ENCODE assay signal across 13 cellular contexts in the genomic region with DNA sequence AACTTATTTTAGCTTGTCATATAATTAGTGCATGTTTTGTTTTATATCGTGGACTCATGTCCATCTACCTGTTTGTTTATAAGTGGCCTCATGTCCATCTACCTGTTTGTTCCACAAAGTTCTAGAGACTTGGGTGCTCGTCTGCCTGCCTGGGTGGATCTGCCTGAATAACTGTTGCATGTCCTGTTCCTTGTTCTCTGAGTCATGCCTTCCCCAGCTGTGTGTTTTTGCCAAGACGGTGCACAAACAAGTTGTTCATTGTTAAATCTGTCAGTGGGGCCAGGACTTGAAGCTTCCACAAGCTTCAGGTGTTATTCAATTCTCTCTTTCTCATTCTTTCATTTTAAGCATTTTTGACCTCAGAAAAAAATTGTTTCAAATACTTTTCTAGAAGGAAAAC.
A peak's percentile ranks its signal among the peaks of the same experiment; 100 is the strongest.
DNase-seq lines count a peak whose midpoint lies in the region; ATAC-seq and TF ChIP-seq lines count a peak whose summit lies in the region.
"Had no signal": no experiment of that assay in that cellular context is flagged by ENCODE, and none has a peak within 500 bp of the region (broad histone marks: within the 10 kb centered on the region; RNA-seq: fewer than 3 reads in every experiment).

No MANE protein-coding gene starts in this region.

- no peaks in the 10 kb centered on the region for H3K36me3 ChIP-seq in HEK293 (ENCODE audit: control insufficient read depth in 2 of 2, insufficient read depth in 1 of 2, low read length in 2 of 2)
- H3K36me3 ChIP-seq: SJSA1 had no signal

- H3K4me3 ChIP-seq in HEK293 (ENCODE audit: low read depth, low read length) (no peak overlapping the region), fibroblast of the aortic adventitia (ENCODE audit: low read depth, low read length) (no peak overlapping the region), skeletal muscle cell (ENCODE audit: low read depth, low read length) (no peak overlapping the region)
- H3K4me3 ChIP-seq: SJSA1 had no signal

- no peaks in the 10 kb centered on the region for H3K9me3 ChIP-seq in HEK293 (ENCODE audit: control insufficient read depth, insufficient read depth, low read depth, low read length)
- H3K9me3 ChIP-seq: SJSA1 had no signal

- no peaks in the 10 kb centered on the region for H3K4me1 ChIP-seq in HEK293 (ENCODE audit: control insufficient read depth, insufficient read depth, low read length)

- peak; percentile 85 for ATAC-seq in SK-N-SH treated with all-trans-retinoic acid at 6 μM for 48 hours
- no peak for ATAC-seq in HG02884 (IDR thresholded peaks at IDR 0.05; ENCODE audit: unreplicated experiment)
- no peak for ATAC-seq in GM18505 (IDR thresholded peaks at IDR 0.05; ENCODE audit: unreplicated experiment)

- DNase-seq in fibroblast of the aortic adventitia (ENCODE audit: low read depth) (peak; percentile 60), skeletal muscle cell (ENCODE audit: low read depth) (peak; percentile 64), epidermal melanocyte (ENCODE audit: insufficient read length, low spot score) (no peak), NCI-H1436 (lab: John Stamatoyannopoulos, UW) (no peak)
- DNase-seq: activated CD4-positive, alpha-beta T cell treated with anti-CD3 and anti-CD28 coated beads, Interleukin-2, amount 50 U/mL, for 48 hours; Calu3; endodermal cell; stimulated activated CD4-positive, alpha-beta T cell treated with anti-CD3 and anti-CD28 coated beads, Interleukin-12 subunit alpha, Interleukin-12 subunit beta, amount 100 ng/mL, for 4 hours had no signal

- no peak overlapping the region for H3K27ac ChIP-seq in HEK293 (ENCODE audit: extremely low read depth, low read depth, low read length)
- H3K27ac ChIP-seq: SJSA1 had no signal

- CTCF ChIA-PET in HEK293 (lab: Yijun Ruan, JAX), result interaction anchor here (0.8 kb wide), 1 partner anchor 518 kb away, joined by 3 read pairs; no protein-coding TSS in a partner anchor

- TF ChIP-seq CTCF in HEK293 (tag by site-specific recombination; IDR thresholded peaks at IDR 0.05) (no peak), fibroblast of the aortic adventitia (IDR thresholded peaks at IDR 0.05; ENCODE audit: insufficient read depth, low read length) (no peak)

- POLR2A ChIA-PET in HEK293 (lab: Yijun Ruan, JAX), result interaction anchor here (1.1 kb wide), 1 partner anchor 358 kb away, joined by 6 read pairs; a partner anchor contains a TSS

- TF ChIP-seq POLR2A in GM18505 (IDR thresholded peaks at IDR 0.05; ENCODE audit: borderline replicate concordance, extremely low read depth, insufficient read depth, insufficient read length), result no peak

TF ChIP-seq in HEK293, 187 proteins besides CTCF, POLR2A, EP300 and RAD21:
- TF ChIP-seq ZNF2 (tag by site-specific recombination; IDR thresholded peaks at IDR 0.05) (no peak), SCRT2 (tag by site-specific recombination; IDR thresholded peaks at IDR 0.05) (peak; percentile 52; the same call in 1 of the 2 replicates), ZNF133 (tag by site-specific recombination; IDR thresholded peaks at IDR 0.05) (no peak)
- TF ChIP-seq, protein P1, sequence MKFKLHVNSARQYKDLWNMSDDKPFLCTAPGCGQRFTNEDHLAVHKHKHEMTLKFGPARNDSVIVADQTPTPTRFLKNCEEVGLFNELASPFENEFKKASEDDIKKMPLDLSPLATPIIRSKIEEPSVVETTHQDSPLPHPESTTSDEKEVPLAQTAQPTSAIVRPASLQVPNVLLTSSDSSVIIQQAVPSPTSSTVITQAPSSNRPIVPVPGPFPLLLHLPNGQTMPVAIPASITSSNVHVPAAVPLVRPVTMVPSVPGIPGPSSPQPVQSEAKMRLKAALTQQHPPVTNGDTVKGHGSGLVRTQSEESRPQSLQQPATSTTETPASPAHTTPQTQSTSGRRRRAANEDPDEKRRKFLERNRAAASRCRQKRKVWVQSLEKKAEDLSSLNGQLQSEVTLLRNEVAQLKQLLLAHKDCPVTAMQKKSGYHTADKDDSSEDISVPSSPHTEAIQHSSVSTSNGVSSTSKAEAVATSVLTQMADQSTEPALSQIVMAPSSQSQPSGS (tag by site-specific recombination; IDR thresholded peaks at IDR 0.05; ENCODE audit: low read depth), result no peak

TF ChIP-seq in SK-N-SH treated with all-trans-retinoic acid at 6 μM for 48 hours, 23 proteins besides CTCF, POLR2A, EP300 and RAD21:
- TF ChIP-seq RARB (CRISPR knock-in tag; IDR thresholded peaks at IDR 0.05) (no peak), ZNF565 (CRISPR knock-in tag; conservative IDR thresholded peaks at IDR 0.05; ENCODE audit: low read depth) (no peak), ZNF8 (CRISPR knock-in tag; IDR thresholded peaks at IDR 0.05) (no peak), ZNF70 (CRISPR knock-in tag; IDR thresholded peaks at IDR 0.05) (no peak), PPARA (CRISPR knock-in tag; IDR thresholded peaks at IDR 0.05; ENCODE audit: borderline replicate concordance) (no peak), GLIS3 (CRISPR knock-in tag; IDR thresholded peaks at IDR 0.05) (no peak), ZC3H10 (CRISPR knock-in tag; IDR thresholded peaks at IDR 0.05) (no peak), SNAI2 (CRISPR knock-in tag; IDR thresholded peaks at IDR 0.05) (no peak), ZFP30 (CRISPR knock-in tag; IDR thresholded peaks at IDR 0.05) (no peak), TCF4 (CRISPR knock-in tag; IDR thresholded peaks at IDR 0.05; ENCODE audit: borderline replicate concordance) (no peak)
- TF ChIP-seq, protein P2, sequence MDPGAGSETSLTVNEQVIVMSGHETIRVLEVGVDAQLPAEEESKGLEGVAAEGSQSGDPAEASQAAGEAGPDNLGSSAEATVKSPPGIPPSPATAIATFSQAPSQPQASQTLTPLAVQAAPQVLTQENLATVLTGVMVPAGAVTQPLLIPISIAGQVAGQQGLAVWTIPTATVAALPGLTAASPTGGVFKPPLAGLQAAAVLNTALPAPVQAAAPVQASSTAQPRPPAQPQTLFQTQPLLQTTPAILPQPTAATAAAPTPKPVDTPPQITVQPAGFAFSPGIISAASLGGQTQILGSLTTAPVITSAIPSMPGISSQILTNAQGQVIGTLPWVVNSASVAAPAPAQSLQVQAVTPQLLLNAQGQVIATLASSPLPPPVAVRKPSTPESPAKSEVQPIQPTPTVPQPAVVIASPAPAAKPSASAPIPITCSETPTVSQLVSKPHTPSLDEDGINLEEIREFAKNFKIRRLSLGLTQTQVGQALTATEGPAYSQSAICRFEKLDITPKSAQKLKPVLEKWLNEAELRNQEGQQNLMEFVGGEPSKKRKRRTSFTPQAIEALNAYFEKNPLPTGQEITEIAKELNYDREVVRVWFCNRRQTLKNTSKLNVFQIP (CRISPR knock-in tag; IDR thresholded peaks at IDR 0.05; ENCODE audit: borderline replicate concordance, low read depth), result no peak
- TF ChIP-seq, protein P3, sequence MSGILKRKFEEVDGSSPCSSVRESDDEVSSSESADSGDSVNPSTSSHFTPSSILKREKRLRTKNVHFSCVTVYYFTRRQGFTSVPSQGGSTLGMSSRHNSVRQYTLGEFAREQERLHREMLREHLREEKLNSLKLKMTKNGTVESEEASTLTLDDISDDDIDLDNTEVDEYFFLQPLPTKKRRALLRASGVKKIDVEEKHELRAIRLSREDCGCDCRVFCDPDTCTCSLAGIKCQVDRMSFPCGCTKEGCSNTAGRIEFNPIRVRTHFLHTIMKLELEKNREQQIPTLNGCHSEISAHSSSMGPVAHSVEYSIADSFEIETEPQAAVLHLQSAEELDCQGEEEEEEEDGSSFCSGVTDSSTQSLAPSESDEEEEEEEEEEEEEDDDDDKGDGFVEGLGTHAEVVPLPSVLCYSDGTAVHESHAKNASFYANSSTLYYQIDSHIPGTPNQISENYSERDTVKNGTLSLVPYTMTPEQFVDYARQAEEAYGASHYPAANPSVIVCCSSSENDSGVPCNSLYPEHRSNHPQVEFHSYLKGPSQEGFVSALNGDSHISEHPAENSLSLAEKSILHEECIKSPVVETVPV (CRISPR knock-in tag; IDR thresholded peaks at IDR 0.05), result no peak

Comparison
In these comparisons a context has a peak if more than half of its experiments do, and no peak if none do; other contexts are left out.
1. DNase-seq: peak in fibroblast of the aortic adventitia (single experiment) and skeletal muscle cell (single experiment); none in epidermal melanocyte (single experiment) and NCI-H1436 (single experiment).